ENCODE assay signal across 24 cellular contexts in the genomic region with DNA sequence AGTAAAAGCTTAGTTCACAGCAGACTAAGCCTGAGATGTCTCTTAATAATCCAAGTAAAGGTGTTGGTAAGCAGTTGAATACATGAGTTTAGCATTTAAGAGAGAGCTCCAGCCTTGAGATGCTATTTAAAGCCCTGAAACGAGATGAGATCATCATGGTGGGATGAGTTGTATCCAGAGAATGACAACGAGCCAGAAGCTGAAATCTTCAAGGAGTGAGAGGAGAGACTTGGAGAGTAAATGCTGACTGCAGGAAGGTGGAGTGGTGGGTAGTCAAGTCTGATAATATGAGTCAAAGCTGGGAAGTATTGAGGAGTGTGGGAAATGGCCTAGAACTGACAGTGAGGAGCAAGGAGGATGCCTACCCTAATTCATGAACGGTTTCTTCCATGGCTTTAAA. TPM values are rescaled to one million over a fixed set of nuclear protein-coding genes. Genes with fewer than 3 reads are reported as not detected.
DNase-seq lines count a peak whose midpoint lies in the region; ATAC-seq, FAIRE-seq and TF ChIP-seq lines count a peak whose summit lies in the region.
"Had no signal": no experiment of that assay in that cellular context is flagged by ENCODE, and none has a peak within 500 bp of the region (broad histone marks: within the 10 kb centered on the region; RNA-seq: fewer than 3 reads in every experiment).

No MANE protein-coding gene starts in this region.

- H3K4me3 ChIP-seq in astrocyte (ENCODE audit: insufficient read depth, low read depth, low read length), result no peak overlapping the region
- H3K4me3 ChIP-seq in keratinocyte (ENCODE audit: control insufficient read depth in 2 of 3, extremely low read depth in 1 of 3, insufficient read depth in 2 of 3, low read depth in 1 of 3, low read length in 3 of 3), result no peak overlapping the region
- no peak overlapping the region for H3K4me3 ChIP-seq in sigmoid colon
- H3K4me3 ChIP-seq in endodermal cell (ENCODE audit: low read length), result no peak overlapping the region
- no peak overlapping the region for H3K4me3 ChIP-seq in ascending aorta
- H3K4me3 ChIP-seq: breast epithelium, right atrium auricular region, thoracic aorta had no signal

- no peak for TF ChIP-seq EP300 in sigmoid colon (IDR thresholded peaks at IDR 0.05)

- peak; percentile 43 for DNase-seq in GM03348 (ENCODE audit: low spot score)
- peak; percentile 80 for DNase-seq in astrocyte (ENCODE audit: low read depth)
- DNase-seq in keratinocyte (ENCODE audit: low read depth, low spot score), result no peak
- no peak for DNase-seq in sigmoid colon
- DNase-seq in activated naive CD4-positive, alpha-beta T cell treated with anti-CD3 and anti-CD28 coated beads, Interleukin-2, amount 50 U/mL, for 72 hours (ENCODE audit: low spot score in 2 of 2), result no peak
- no peak for DNase-seq in endodermal cell
- DNase-seq in ascending aorta (ENCODE audit: low spot score in 2 of 2), result no peak
- DNase-seq: activated CD8-positive, alpha-beta T cell treated with anti-CD3 and anti-CD28 coated beads, Interleukin-2, amount 10 ng/mL, durations not matched to agents 7 days and 5 days; activated T-cell treated with anti-CD3 and anti-CD28 coated beads, Interleukin-2, amount 50 U/mL, for 4 hours; C1 segment of cervical spinal cord; left ventricle myocardium superior; NCI-H1436 treated with DMSO at 0.1 percent for 48 hours; NCI-H2171; NCI-H526 treated with DMSO at 0.1 percent for 48 hours; OCI-M1 had no signal

- TF ChIP-seq CTCF in astrocyte (IDR thresholded peaks at IDR 0.05; ENCODE audit: insufficient read depth, low read depth, low read length) (no peak), keratinocyte (optimal IDR thresholded peaks at IDR 0.05 in 1 of 3, IDR thresholded peaks at IDR 0.05 in 1 of 3, conservative IDR thresholded peaks at IDR 0.05 in 1 of 3; ENCODE audit: extremely low read depth in 1 of 3, insufficient read depth in 2 of 3, low read length in 3 of 3) (no peak), sigmoid colon (IDR thresholded peaks at IDR 0.05) (no peak), endodermal cell (conservative IDR thresholded peaks at IDR 0.05) (no peak), ascending aorta (IDR thresholded peaks at IDR 0.05) (no peak)

- no peak for ATAC-seq in activated naive CD4-positive, alpha-beta T cell treated with anti-CD3 and anti-CD28 coated beads, Interleukin-2, amount 50 U/mL, for 72 hours
- ATAC-seq: activated CD8-positive, alpha-beta T cell treated with anti-CD3 and anti-CD28 coated beads, Interleukin-2, amount 10 ng/mL, durations not matched to agents 7 days and 5 days; activated T-cell treated with anti-CD3 and anti-CD28 coated beads, Interleukin-2, amount 50 U/mL, for 4 hours; left ventricle myocardium superior; WTC11 had no signal

- dilution Hi-C loops in keratinocyte (cut with MboI; ENCODE audit: extremely low pct_ligation_motif_present, low sequenced_read_pairs), result no loop called here

- no peak overlapping the region for H3K27ac Mint-ChIP-seq in astrocyte (ENCODE audit: unreplicated experiment)
- H3K27ac Mint-ChIP-seq in activated naive CD4-positive, alpha-beta T cell treated with anti-CD3 and anti-CD28 coated beads, Interleukin-2, amount 50 U/mL, for 72 hours, result no peak overlapping the region
- no peak overlapping the region for H3K27ac Mint-ChIP-seq in endodermal cell
- H3K27ac Mint-ChIP-seq: activated CD8-positive, alpha-beta T cell treated with anti-CD3 and anti-CD28 coated beads, Interleukin-2, amount 10 ng/mL, durations not matched to agents 7 days and 5 days; activated naive CD4-positive, alpha-beta T cell treated with anti-CD3 and anti-CD28 coated beads, Interleukin-2, amount 50 U/mL, for 24 hours; dendritic cell treated with granulocyte-macrophage colony-stimulating factor and Interleukin-4, amounts not matched to agents 40 ng/mL and 50 ng/mL, for 4 days; T-helper 1 cell treated with Interleukin-12 subunit alpha and Interleukin-12 subunit beta and Interleukin-4 antibody, amounts not matched to agents 30 μg/mL and 1 μg/mL, for 36 hours; WTC11 had no signal

- no peaks in the 10 kb centered on the region for H3K9me1 ChIP-seq in keratinocyte (ENCODE audit: control insufficient read depth, extremely low read depth, insufficient read depth, low read length)

- H3K27me3 Mint-ChIP-seq in astrocyte (ENCODE audit: low read depth, unreplicated experiment), result no peaks in the 10 kb centered on the region
- no peaks in the 10 kb centered on the region for H3K27me3 Mint-ChIP-seq in endodermal cell (ENCODE audit: insufficient read depth)

- no peak for TF ChIP-seq POLR2A in sigmoid colon (IDR thresholded peaks at IDR 0.05)

- peak overlapping the region; percentile 3 for H3K27ac ChIP-seq in astrocyte (ENCODE audit: low read depth, low read length)
- H3K27ac ChIP-seq in keratinocyte (ENCODE audit: control insufficient read depth, insufficient read depth, low read length), result no peak overlapping the region
- H3K27ac ChIP-seq in sigmoid colon, result no peak overlapping the region
- H3K27ac ChIP-seq in endodermal cell (ENCODE audit: low read depth, low read length), result no peak overlapping the region
- H3K27ac ChIP-seq in ascending aorta, result no peak overlapping the region
- H3K27ac ChIP-seq: breast epithelium, neutrophil, right atrium auricular region, thoracic aorta had no signal

- peak overlapping the region; percentile 24 for H3K4me2 ChIP-seq in astrocyte (ENCODE audit: low read length)
- no peak overlapping the region for H3K4me2 ChIP-seq in keratinocyte (ENCODE audit: control insufficient read depth, extremely low read depth, insufficient read depth, low read depth, low read length)

- H3K36me3 Mint-ChIP-seq in astrocyte (ENCODE audit: low read depth, unreplicated experiment) (peaks cover 8% of the 10 kb centered on the region), endodermal cell (ENCODE audit: low read depth) (no peaks in the 10 kb centered on the region)
- H3K36me3 Mint-ChIP-seq in activated naive CD4-positive, alpha-beta T cell treated with anti-CD3 and anti-CD28 coated beads, Interleukin-2, amount 50 U/mL, for 72 hours, result no peaks in the 10 kb centered on the region
- H3K36me3 Mint-ChIP-seq: activated naive CD4-positive, alpha-beta T cell treated with anti-CD3 and anti-CD28 coated beads, Interleukin-2, amount 50 U/mL, for 24 hours; WTC11 had no signal

- H3K4me3 Mint-ChIP-seq in astrocyte (ENCODE audit: unreplicated experiment) (no peak overlapping the region), endodermal cell (no peak overlapping the region)
- H3K4me3 Mint-ChIP-seq: activated CD8-positive, alpha-beta T cell treated with anti-CD3 and anti-CD28 coated beads, Interleukin-2, amount 10 ng/mL, durations not matched to agents 7 days and 5 days; activated naive CD4-positive, alpha-beta T cell treated with anti-CD3 and anti-CD28 coated beads, Interleukin-2, amount 50 U/mL, for 24 hours; activated T-cell treated with anti-CD3 and anti-CD28 coated beads, Interleukin-2, amount 50 U/mL, for 4 hours; dendritic cell treated with granulocyte-macrophage colony-stimulating factor and Interleukin-4, amounts not matched to agents 40 ng/mL and 50 ng/mL, for 4 days; T-helper 1 cell treated with Interleukin-12 subunit alpha and Interleukin-12 subunit beta and Interleukin-4 antibody, amounts not matched to agents 30 μg/mL and 1 μg/mL, for 36 hours; WTC11 had no signal

- FAIRE-seq in astrocyte (lab: Jason Lieb, UNC) (peak; percentile 13), keratinocyte (lab: Jason Lieb, UNC) (peak; percentile 55)

- no peaks in the 10 kb centered on the region for H3K27me3 ChIP-seq in astrocyte (ENCODE audit: insufficient read depth, low read length)
- H3K27me3 ChIP-seq in keratinocyte (ENCODE audit: control insufficient read depth, extremely low read depth, insufficient read depth, low read length), result no peaks in the 10 kb centered on the region
- no peaks in the 10 kb centered on the region for H3K27me3 ChIP-seq in sigmoid colon
- no peaks in the 10 kb centered on the region for H3K27me3 ChIP-seq in endodermal cell (ENCODE audit: control insufficient read depth, insufficient read depth, low read length, poor library complexity, severe bottlenecking)
- no peaks in the 10 kb centered on the region for H3K27me3 ChIP-seq in ascending aorta
- H3K27me3 ChIP-seq: breast epithelium, right atrium auricular region had no signal

- H4K20me1 ChIP-seq in astrocyte (ENCODE audit: insufficient read depth, low read length) (no peaks in the 10 kb centered on the region), keratinocyte (ENCODE audit: control insufficient read depth, extremely low read depth, insufficient read depth, low read length) (no peaks in the 10 kb centered on the region)

- H3K4me1 ChIP-seq in astrocyte (ENCODE audit: insufficient read depth, low read length), result peaks cover 9% of the 10 kb centered on the region
- H3K4me1 ChIP-seq in keratinocyte (ENCODE audit: control insufficient read depth, extremely low read depth, insufficient read depth, low read length), result peaks cover 17% of the 10 kb centered on the region
- H3K4me1 ChIP-seq in sigmoid colon, result no peaks in the 10 kb centered on the region
- H3K4me1 ChIP-seq in endodermal cell (ENCODE audit: control insufficient read depth, insufficient read depth, low read length), result peaks cover 2% of the 10 kb centered on the region
- H3K4me1 ChIP-seq in ascending aorta, result no peaks in the 10 kb centered on the region
- H3K4me1 ChIP-seq: breast epithelium had no signal

- WGBS in sigmoid colon, 2 donors, result 75 to 81% methylated on average over 3 of the region's 3 CpGs
- whole genome bisulfite sequencing in endodermal cell (ENCODE audit: insufficient coverage in 1 of 2, insufficient read length in 1 of 2), 2 experiments, result 85 to 86% methylated on average over 3 of the region's 3 CpGs

- H3K79me2 ChIP-seq in astrocyte (ENCODE audit: insufficient read depth, low read length) (no peaks in the 10 kb centered on the region), keratinocyte (ENCODE audit: control insufficient read depth, insufficient read depth, low read length) (no peaks in the 10 kb centered on the region)

- H3K9me3 Mint-ChIP-seq in astrocyte (ENCODE audit: unreplicated experiment) (no peaks in the 10 kb centered on the region), endodermal cell (no peaks in the 10 kb centered on the region)
- no peaks in the 10 kb centered on the region for H3K9me3 Mint-ChIP-seq in activated naive CD4-positive, alpha-beta T cell treated with anti-CD3 and anti-CD28 coated beads, Interleukin-2, amount 50 U/mL, for 72 hours
- H3K9me3 Mint-ChIP-seq: activated naive CD4-positive, alpha-beta T cell treated with anti-CD3 and anti-CD28 coated beads, Interleukin-2, amount 50 U/mL, for 24 hours; activated T-cell treated with anti-CD3 and anti-CD28 coated beads, Interleukin-2, amount 50 U/mL, for 4 hours; dendritic cell treated with granulocyte-macrophage colony-stimulating factor and Interleukin-4, amounts not matched to agents 40 ng/mL and 50 ng/mL, for 4 days; T-helper 1 cell treated with Interleukin-12 subunit alpha and Interleukin-12 subunit beta and Interleukin-4 antibody, amounts not matched to agents 30 μg/mL and 1 μg/mL, for 36 hours; WTC11 had no signal

- H3K9ac ChIP-seq in astrocyte (ENCODE audit: low read length), result no peak overlapping the region
- H3K9ac ChIP-seq in keratinocyte (ENCODE audit: control insufficient read depth, extremely low read depth, insufficient read depth, low read length), result no peak overlapping the region
- H3K9ac ChIP-seq in endodermal cell (ENCODE audit: extremely low read depth, low read length, poor library complexity, severe bottlenecking), result no peak overlapping the region

- intact Hi-C loops in sigmoid colon (cut with DNase I) (no loop called here), ascending aorta (cut with DNase I) (no loop called here)

- peaks cover 27% of the 10 kb centered on the region for H3K4me1 Mint-ChIP-seq in astrocyte (ENCODE audit: low read depth, unreplicated experiment)
- no peaks in the 10 kb centered on the region for H3K4me1 Mint-ChIP-seq in endodermal cell
- H3K4me1 Mint-ChIP-seq: activated naive CD4-positive, alpha-beta T cell treated with anti-CD3 and anti-CD28 coated beads, Interleukin-2, amount 50 U/mL, for 24 hours had no signal

- no peaks in the 10 kb centered on the region for H3K9me3 ChIP-seq in astrocyte (ENCODE audit: insufficient read depth, low read depth, low read length)
- no peaks in the 10 kb centered on the region for H3K9me3 ChIP-seq in keratinocyte (ENCODE audit: control insufficient read depth, low read depth, low read length)
- H3K9me3 ChIP-seq in sigmoid colon, result no peaks in the 10 kb centered on the region
- no peaks in the 10 kb centered on the region for H3K9me3 ChIP-seq in endodermal cell (ENCODE audit: control insufficient read depth, low read length)
- H3K9me3 ChIP-seq in ascending aorta, result no peaks in the 10 kb centered on the region
- H3K9me3 ChIP-seq: breast epithelium, neutrophil, right atrium auricular region, thoracic aorta had no signal

- H3K36me3 ChIP-seq in astrocyte (ENCODE audit: insufficient read depth, low read length), result peaks cover 4% of the 10 kb centered on the region
- H3K36me3 ChIP-seq in keratinocyte (ENCODE audit: control insufficient read depth in 2 of 2, extremely low read depth in 1 of 2, insufficient read depth in 2 of 2, low read length in 2 of 2), result peaks cover 50 to 51% of the 10 kb centered on the region in 2 experiments
- H3K36me3 ChIP-seq in sigmoid colon, result no peaks in the 10 kb centered on the region
- H3K36me3 ChIP-seq in endodermal cell (ENCODE audit: control insufficient read depth, insufficient read depth, low read length), result no peaks in the 10 kb centered on the region
- H3K36me3 ChIP-seq in ascending aorta, result no peaks in the 10 kb centered on the region
- H3K36me3 ChIP-seq: breast epithelium, neutrophil, right atrium auricular region had no signal

- no peak overlapping the region for H2AFZ ChIP-seq in astrocyte (ENCODE audit: low read depth, low read length)
- H2AFZ ChIP-seq in keratinocyte (ENCODE audit: control insufficient read depth, low read length), result no peak overlapping the region

RNA-seq across cellular contexts. Expression of gene PLAC8L1, which starts 53.7 kb away (rescaled TPM):
- 2.0 and 2.7 TPM in 2 replicates for total RNA-seq in astrocyte
- 0.63 to 0.69 TPM in 2 of 3 replicates, not detected in the other for polyA plus RNA-seq in keratinocyte
- 0.59 TPM for polyA plus RNA-seq in keratinocyte (2011; ENCODE audit: low read depth)
- not detected in 2 replicates for polyA plus RNA-seq in keratinocyte (2011; cell fraction: cytosol; rRNA removed)
- 3.9 and 4.3 TPM in 2 replicates for polyA plus RNA-seq in keratinocyte (2011; cell fraction: nucleus; rRNA removed)
- polyA plus RNA-seq in keratinocyte (2012; ENCODE audit: low replicate concordance), result 0.21 and 1.0 TPM in 2 replicates
- not detected in 3 replicates for polyA minus RNA-seq in keratinocyte
- not detected for polyA minus RNA-seq in keratinocyte (2011; cell fraction: cytosol; rRNA and poly(A)+ RNA removed)
- polyA minus RNA-seq in keratinocyte (2011; cell fraction: nucleus; rRNA and poly(A)+ RNA removed), result 0.84 TPM in 1 of 2 replicates, not detected in the other
- total RNA-seq in sigmoid colon, result under 1 TPM in 1 of 4 donors, not detected in 3; 0.82 TPM
- under 1 TPM in 1 of 3 donors, not detected in 2; 0.36 TPM for polyA plus RNA-seq in sigmoid colon
- under 1 TPM; 0.64 to 0.88 TPM for total RNA-seq in activated naive CD4-positive, alpha-beta T cell treated with anti-CD3 and anti-CD28 coated beads, Interleukin-2, amount 50 U/mL, for 72 hours
- 1 to 10 TPM in 1 of 2 donors, under 1 TPM in 1; 1.00 to 1.5 TPM for total RNA-seq in endodermal cell
- 0.82 TPM for polyA plus RNA-seq in endodermal cell (2013, experiment 1 of 2)
- not detected for polyA plus RNA-seq in endodermal cell (2013, experiment 2 of 2)
- total RNA-seq in ascending aorta, result not detected
- total RNA-seq: breast epithelium, epithelial cell of proximal tubule, right atrium auricular region, thoracic aorta had no signal

Comparison
In these comparisons a context has a peak if more than half of its experiments do, and no peak if none do; other contexts are left out.
1. DNase-seq: peak in GM03348 (single experiment) and astrocyte (single experiment); none in keratinocyte (single experiment), sigmoid colon (single experiment), activated naive CD4-positive, alpha-beta T cell treated with anti-CD3 and anti-CD28 coated beads, Interleukin-2, amount 50 U/mL, for 72 hours (0 of 2), endodermal cell (single experiment) and ascending aorta (0 of 2).